ENCODE assay signal across 9 cellular contexts in the genomic region with DNA sequence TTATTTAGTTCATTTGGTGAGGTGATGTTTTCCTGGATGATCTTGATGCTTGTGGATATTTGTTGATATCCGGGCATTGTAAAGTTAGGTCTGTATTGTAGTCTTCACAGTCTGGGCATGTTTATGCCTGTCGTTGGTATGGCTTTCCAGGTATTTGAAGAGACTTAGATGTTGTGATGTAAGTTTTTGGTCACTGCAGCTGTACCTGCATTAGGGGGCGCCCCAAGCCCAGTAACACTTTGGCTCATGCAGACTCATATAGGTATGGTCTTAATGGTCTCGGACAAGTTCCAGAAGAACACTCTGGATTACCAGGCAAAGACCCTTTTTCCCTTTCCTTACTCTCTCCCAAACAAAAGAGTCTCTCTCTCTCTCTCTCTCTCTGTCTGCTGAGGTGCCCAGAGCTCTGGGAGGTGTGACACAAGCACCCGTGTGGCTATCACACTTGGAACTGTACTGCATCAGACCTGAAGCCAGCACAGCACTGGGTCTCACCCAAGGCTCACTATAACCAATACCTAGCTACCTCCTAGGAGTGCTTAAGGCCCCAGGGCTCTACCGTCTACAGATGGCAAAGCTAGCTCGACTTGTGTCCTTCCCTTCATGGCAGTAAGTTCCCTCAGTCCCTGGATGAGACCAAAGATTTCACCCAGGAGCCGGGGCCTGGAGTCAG.
DNase-seq lines count a peak whose midpoint lies in the region; ATAC-seq and TF ChIP-seq lines count a peak whose summit lies in the region.
"Had no signal": no experiment of that assay in that cellular context is flagged by ENCODE, and none has a peak within 500 bp of the region (broad histone marks: within the 10 kb centered on the region; RNA-seq: fewer than 3 reads in every experiment).

No MANE protein-coding gene starts in this region.

- TF ChIP-seq RAD21 in Ishikawa (IDR thresholded peaks at IDR 0.05; ENCODE audit: low read depth): peak; percentile 97

- H3K4me3 ChIP-seq in brain microvascular endothelial cell (ENCODE audit: low read depth, low read length): no peak overlapping the region
- no peak overlapping the region for H3K4me3 ChIP-seq in suprapubic skin

- H3K9me3 ChIP-seq in suprapubic skin: no peaks in the 10 kb centered on the region

- H3K4me1 ChIP-seq in suprapubic skin: no peaks in the 10 kb centered on the region

- H3K36me3 ChIP-seq in brain microvascular endothelial cell (replicated peaks) (no peaks in the 10 kb centered on the region), suprapubic skin (no peaks in the 10 kb centered on the region)

- H3K4me3 Mint-ChIP-seq in osteocyte (ENCODE audit: unreplicated experiment): no peak overlapping the region
- H3K4me3 Mint-ChIP-seq: memory B cell had no signal

- TF ChIP-seq EP300 in Ishikawa (IDR thresholded peaks at IDR 0.05; ENCODE audit: borderline replicate concordance): no peak
- no peak for TF ChIP-seq EP300 in suprapubic skin (IDR thresholded peaks at IDR 0.05)

- DNase-seq in NCI-H1417 (lab: John Stamatoyannopoulos, UW): peak; percentile 17 to 59 (median 29)
- DNase-seq in NCI-H1417 treated with DMSO at 0.1 percent for 48 hours (lab: John Stamatoyannopoulos, UW): no peak
- DNase-seq in brain microvascular endothelial cell: peak; percentile 25
- DNase-seq in osteocyte (ENCODE audit: extremely low spot score, unreplicated experiment): no peak
- DNase-seq in NCI-H510A treated with DMSO at 0.1 percent for 48 hours (lab: John Stamatoyannopoulos, UW): no peak
- no peak for DNase-seq in suprapubic skin (ENCODE audit: low spot score in 2 of 2)

- H3K4me1 Mint-ChIP-seq in osteocyte (ENCODE audit: unreplicated experiment): peaks cover 2% of the 10 kb centered on the region
- H3K4me1 Mint-ChIP-seq: memory B cell had no signal

- no peak for ATAC-seq in HG02759 (IDR thresholded peaks at IDR 0.05; ENCODE audit: unreplicated experiment)

- in situ Hi-C loops in brain microvascular endothelial cell (cut with HindIII; ENCODE audit: low pct_ligation_motif_present, low sequenced_read_pairs): no loop called here

- H3K27me3 ChIP-seq in brain microvascular endothelial cell (replicated peaks) (no peaks in the 10 kb centered on the region), suprapubic skin (no peaks in the 10 kb centered on the region)

- no peaks in the 10 kb centered on the region for H3K36me3 Mint-ChIP-seq in osteocyte (ENCODE audit: unreplicated experiment)
- H3K36me3 Mint-ChIP-seq: memory B cell had no signal

- no peak overlapping the region for H3K27ac Mint-ChIP-seq in osteocyte (ENCODE audit: unreplicated experiment)
- H3K27ac Mint-ChIP-seq: memory B cell had no signal

- no peaks in the 10 kb centered on the region for H3K9me3 Mint-ChIP-seq in osteocyte (ENCODE audit: unreplicated experiment)

- TF ChIP-seq CTCF in brain microvascular endothelial cell (IDR thresholded peaks at IDR 0.05; ENCODE audit: low read depth, low read length, missing control alignments) (peak; percentile 72), osteocyte (IDR thresholded peaks at IDR 0.05) (peak; percentile 45), suprapubic skin (IDR thresholded peaks at IDR 0.05) (no peak)

- TF ChIP-seq POLR2A in suprapubic skin (IDR thresholded peaks at IDR 0.05): no peak

- H3K27ac ChIP-seq in brain microvascular endothelial cell: no peak overlapping the region
- H3K27ac ChIP-seq in suprapubic skin: no peak overlapping the region

- 41% methylated on average over 7 of the region's 8 CpGs for WGBS in suprapubic skin

- no peaks in the 10 kb centered on the region for H3K27me3 Mint-ChIP-seq in osteocyte (ENCODE audit: unreplicated experiment)
- H3K27me3 Mint-ChIP-seq: memory B cell had no signal

TF ChIP-seq in Ishikawa, 13 proteins besides CTCF, POLR2A, EP300 and RAD21:
- TF ChIP-seq ZBTB7A (IDR thresholded peaks at IDR 0.05; ENCODE audit: low read depth): no peak
- no peak for TF ChIP-seq CEBPB (IDR thresholded peaks at IDR 0.05)
- no peak for TF ChIP-seq FOXM1 (IDR thresholded peaks at IDR 0.05; ENCODE audit: borderline replicate concordance, low read depth)

Comparison
In these comparisons a context has a peak if more than half of its experiments do, and no peak if none do; other contexts are left out.
1. DNase-seq: peak in NCI-H1417 (3 of 3) and brain microvascular endothelial cell (single experiment); none in NCI-H1417 treated with DMSO at 0.1 percent for 48 hours (single experiment), osteocyte (single experiment), NCI-H510A treated with DMSO at 0.1 percent for 48 hours (single experiment) and suprapubic skin (0 of 2).
2. CTCF ChIP-seq: peak in brain microvascular endothelial cell (single experiment) and osteocyte (single experiment); none in suprapubic skin (0 of 2).